ENCODE assay signal across 9 cellular contexts in genomic region chr18:25231327-25231691, GRCh38.
DNase-seq lines count a peak whose midpoint lies in the region; ATAC-seq and TF ChIP-seq lines count a peak whose summit lies in the region.
"Had no signal": no experiment of that assay in that cellular context is flagged by ENCODE, and none has a peak within 500 bp of the region (broad histone marks: within the 10 kb centered on the region; RNA-seq: fewer than 3 reads in every experiment).

No MANE protein-coding gene starts in this region.

- peak overlapping the region; percentile 65 for H3K27ac ChIP-seq in cardiac muscle cell
- peak overlapping the region; percentile 29 for H3K27ac ChIP-seq in endodermal cell (ENCODE audit: low read depth, low read length)
- H3K27ac ChIP-seq in vagina = peak overlapping the region; percentile 40

- intact Hi-C loops in cardiac septum (cut with DNase I) = loop anchor here (5.0 kb wide), 1 partner anchor 51 kb away; no protein-coding TSS in a partner anchor
- intact Hi-C loops in vagina (cut with DNase I) = no loop called here

- H3K27me3 Mint-ChIP-seq in endodermal cell (ENCODE audit: insufficient read depth) = no peaks in the 10 kb centered on the region
- no peaks in the 10 kb centered on the region for H3K27me3 Mint-ChIP-seq in neural crest cell (ENCODE audit: low read depth)

- peaks cover 9% of the 10 kb centered on the region for H3K36me3 ChIP-seq in cardiac muscle cell
- peaks cover 10% of the 10 kb centered on the region for H3K36me3 ChIP-seq in endodermal cell (ENCODE audit: control insufficient read depth, insufficient read depth, low read length)
- H3K36me3 ChIP-seq in vagina = no peaks in the 10 kb centered on the region

- H3K4me1 Mint-ChIP-seq in endodermal cell = peaks cover 48% of the 10 kb centered on the region
- peaks cover 45% of the 10 kb centered on the region for H3K4me1 Mint-ChIP-seq in neural crest cell

- H3K4me1 ChIP-seq in cardiac muscle cell (ENCODE audit: low read depth) (peaks cover 66% of the 10 kb centered on the region), endodermal cell (ENCODE audit: control insufficient read depth, insufficient read depth, low read length) (peaks cover 25% of the 10 kb centered on the region), vagina (peaks cover 27% of the 10 kb centered on the region)

- 92 to 96% methylated on average over 5 of the region's 5 CpGs for WGBS in endodermal cell (ENCODE audit: insufficient coverage in 1 of 2, insufficient read length in 1 of 2), 2 experiments

- H3K36me3 Mint-ChIP-seq in endodermal cell (ENCODE audit: low read depth) = peaks cover 14% of the 10 kb centered on the region
- H3K36me3 Mint-ChIP-seq in neural crest cell (ENCODE audit: low read depth) = peaks cover 12% of the 10 kb centered on the region

- no peaks in the 10 kb centered on the region for H3K27me3 ChIP-seq in cardiac muscle cell
- no peaks in the 10 kb centered on the region for H3K27me3 ChIP-seq in endodermal cell (ENCODE audit: control insufficient read depth, insufficient read depth, low read length, poor library complexity, severe bottlenecking)
- no peaks in the 10 kb centered on the region for H3K27me3 ChIP-seq in vagina

- TF ChIP-seq POLR2A in vagina (IDR thresholded peaks at IDR 0.05) = no peak

- H3K4me3 Mint-ChIP-seq in endodermal cell = no peak overlapping the region
- H3K4me3 Mint-ChIP-seq in neural crest cell = peak overlapping the region; percentile 38

- DNase-seq in cardiac muscle cell (ENCODE audit: low read depth in 1 of 2, low spot score in 1 of 2) (no peak), cardiac septum (ENCODE audit: low spot score) (no peak), endodermal cell (no peak), neural crest cell (ENCODE audit: low read depth, low spot score) (no peak), vagina (ENCODE audit: extremely low spot score in 2 of 2) (no peak)
- DNase-seq in stimulated activated naive CD8-positive, alpha-beta T cell treated with anti-CD3 and anti-CD28 coated beads, Interleukin-15, Interleukin-2, amounts not matched to agents 100 U/mL and 50 U/mL, for 24 hours = no peak
- DNase-seq in stimulated activated CD8-positive, alpha-beta memory T cell treated with anti-CD3 and anti-CD28 coated beads, Interleukin-4, amount 100 ng/mL, for 48 hours = no peak
- DNase-seq: NCI-H1930 had no signal

- H3K4me3 ChIP-seq in cardiac muscle cell (no peak overlapping the region), endodermal cell (ENCODE audit: low read length) (no peak overlapping the region), vagina (no peak overlapping the region)

- H3K27ac Mint-ChIP-seq in endodermal cell (no peak overlapping the region), neural crest cell (ENCODE audit: unreplicated experiment) (peak overlapping the region; percentile 97)

- no peak for TF ChIP-seq CTCF in cardiac muscle cell (IDR thresholded peaks at IDR 0.05; ENCODE audit: low read depth, low read length)
- TF ChIP-seq CTCF in endodermal cell (conservative IDR thresholded peaks at IDR 0.05) = no peak
- no peak for TF ChIP-seq CTCF in neural crest cell (conservative IDR thresholded peaks at IDR 0.05)
- TF ChIP-seq CTCF in vagina (IDR thresholded peaks at IDR 0.05) = no peak

- H3K9ac ChIP-seq in endodermal cell (ENCODE audit: extremely low read depth, low read length, poor library complexity, severe bottlenecking) = no peak overlapping the region

- H3K9me3 ChIP-seq in cardiac muscle cell (ENCODE audit: low read depth) (no peaks in the 10 kb centered on the region), endodermal cell (ENCODE audit: control insufficient read depth, low read length) (no peaks in the 10 kb centered on the region), vagina (no peaks in the 10 kb centered on the region)

- H3K9me3 Mint-ChIP-seq in endodermal cell (no peaks in the 10 kb centered on the region), neural crest cell (no peaks in the 10 kb centered on the region)

- no peak for ATAC-seq in stimulated activated naive CD8-positive, alpha-beta T cell treated with anti-CD3 and anti-CD28 coated beads, Interleukin-15, Interleukin-2, amounts not matched to agents 100 U/mL and 50 U/mL, for 24 hours
- no peak for ATAC-seq in HG03460 (IDR thresholded peaks at IDR 0.05; ENCODE audit: unreplicated experiment)
